Comparison of ENCODE assay signal across 9 cellular contexts in genomic region chr14:83300454-83301064, GRCh38.
DNase-seq lines count a peak whose midpoint lies in the region; ATAC-seq and TF ChIP-seq lines count a peak whose summit lies in the region.
"Had no signal": no experiment of that assay in that cellular context is flagged by ENCODE, and none has a peak within 500 bp of the region (broad histone marks: within the 10 kb centered on the region; RNA-seq: fewer than 3 reads in every experiment).

No MANE protein-coding gene starts in this region.

- CTCF ChIA-PET in PC-9 (lab: Charles Lee): interaction anchor here (0.6 kb wide), 1 partner anchor 60 kb away, joined by 4 read pairs; no protein-coding TSS in a partner anchor

- H3K9me3 Mint-ChIP-seq in activated CD4-positive, alpha-beta T cell treated with anti-CD3 and anti-CD28 coated beads, Interleukin-2, amount 10 ng/mL, durations not matched to agents 24 days and 14 days: no peaks in the 10 kb centered on the region
- H3K9me3 Mint-ChIP-seq: naive B cell had no signal

- peak; percentile 35 for DNase-seq in ELR (ENCODE audit: low read depth)
- no peak for DNase-seq in PC-9
- peak; percentile 20 for DNase-seq in fibroblast of the conjunctiva (ENCODE audit: low read depth)
- no peak for DNase-seq in spleen
- no peak for DNase-seq in activated CD4-positive, alpha-beta T cell treated with anti-CD3 and anti-CD28 coated beads, Interleukin-2, amount 10 ng/mL, durations not matched to agents 24 days and 14 days
- no peak for DNase-seq in stimulated activated CD4-positive, alpha-beta T cell treated with anti-CD3 and anti-CD28 coated beads, Interleukin-2, amount 100 ng/mL, for 24 hours
- DNase-seq: naive B cell had no signal

- no peaks in the 10 kb centered on the region for H3K79me2 ChIP-seq in PC-9 (ENCODE audit: low read depth)

- no peak overlapping the region for H2AFZ ChIP-seq in PC-9

- H3K36me3 ChIP-seq in PC-9 (ENCODE audit: low read depth): no peaks in the 10 kb centered on the region
- no peaks in the 10 kb centered on the region for H3K36me3 ChIP-seq in spleen

- no peaks in the 10 kb centered on the region for H3K27me3 Mint-ChIP-seq in activated CD4-positive, alpha-beta T cell treated with anti-CD3 and anti-CD28 coated beads, Interleukin-2, amount 10 ng/mL, durations not matched to agents 24 days and 14 days
- H3K27me3 Mint-ChIP-seq: naive B cell had no signal

- WGBS in spleen, 5 donors: 49 to 75% (median 67%) methylated on average over 1 of the region's 1 CpG

- no peak overlapping the region for H3K4me2 ChIP-seq in PC-9

- H3F3A ChIP-seq in PC-9 (ENCODE audit: insufficient read depth, low read depth): no peaks in the 10 kb centered on the region

- H4K20me1 ChIP-seq in PC-9 (ENCODE audit: insufficient read depth): no peaks in the 10 kb centered on the region

- H3K36me3 Mint-ChIP-seq in activated CD4-positive, alpha-beta T cell treated with anti-CD3 and anti-CD28 coated beads, Interleukin-2, amount 10 ng/mL, durations not matched to agents 24 days and 14 days (ENCODE audit: low read depth): no peaks in the 10 kb centered on the region
- H3K36me3 Mint-ChIP-seq: naive B cell had no signal

- no TSS peak for BruUV-seq in PC-9 (replicated peaks; lab: Mats Ljungman, UMichigan)

- no peak for TF ChIP-seq POLR2A in spleen (IDR thresholded peaks at IDR 0.05)

- no peaks in the 10 kb centered on the region for H3K9me2 ChIP-seq in PC-9 (ENCODE audit: insufficient read depth)

- ATAC-seq in HG03442 (IDR thresholded peaks at IDR 0.05; ENCODE audit: unreplicated experiment): peak; percentile 58
- ATAC-seq in HG03025 (IDR thresholded peaks at IDR 0.05; ENCODE audit: low FRiP score, unreplicated experiment): no peak

- H3K27ac ChIP-seq in PC-9 (no peak overlapping the region), spleen (no peak overlapping the region)

- intact Hi-C loops in PC-9 (cut with micrococcal nuclease; ENCODE audit: unreplicated experiment): no loop called here
- intact Hi-C loops in spleen (cut with DNase I; ENCODE audit: low total_unique reads): no loop called here
- intact Hi-C loops in activated CD4-positive, alpha-beta T cell treated with anti-CD3 and anti-CD28 coated beads, Interleukin-2, amount 10 ng/mL, durations not matched to agents 24 days and 14 days (cut with micrococcal nuclease): no loop called here

- no peaks in the 10 kb centered on the region for H3K4me1 ChIP-seq in PC-9 (replicated peaks; ENCODE audit: insufficient read depth)
- no peaks in the 10 kb centered on the region for H3K4me1 ChIP-seq in spleen

- no peaks in the 10 kb centered on the region for H3K27me3 ChIP-seq in PC-9 (ENCODE audit: insufficient read depth, low read depth)
- no peaks in the 10 kb centered on the region for H3K27me3 ChIP-seq in spleen (replicated peaks in 1 of 7)

- H3K4me1 Mint-ChIP-seq in activated CD4-positive, alpha-beta T cell treated with anti-CD3 and anti-CD28 coated beads, Interleukin-2, amount 10 ng/mL, durations not matched to agents 24 days and 14 days: no peaks in the 10 kb centered on the region
- H3K4me1 Mint-ChIP-seq: naive B cell had no signal

- POLR2A ChIA-PET in PC-9 (lab: Charles Lee; ENCODE audit: unreplicated experiment): no interaction called here

- H3K27ac Mint-ChIP-seq in activated CD4-positive, alpha-beta T cell treated with anti-CD3 and anti-CD28 coated beads, Interleukin-2, amount 10 ng/mL, durations not matched to agents 24 days and 14 days: no peak overlapping the region
- H3K27ac Mint-ChIP-seq: naive B cell had no signal

- TF ChIP-seq CTCF in PC-9 (conservative IDR thresholded peaks at IDR 0.05): peak; percentile 75
- TF ChIP-seq CTCF in spleen (IDR thresholded peaks at IDR 0.05 in 8 of 11, conservative IDR thresholded peaks at IDR 0.05 in 3 of 11): peak in 10 of 11 experiments; percentile 15 to 69 (median 58)

- no peak overlapping the region for H3K4me3 Mint-ChIP-seq in activated CD4-positive, alpha-beta T cell treated with anti-CD3 and anti-CD28 coated beads, Interleukin-2, amount 10 ng/mL, durations not matched to agents 24 days and 14 days
- H3K4me3 Mint-ChIP-seq: naive B cell had no signal

- H3K9me3 ChIP-seq in PC-9 (ENCODE audit: insufficient read depth, low read depth) (no peaks in the 10 kb centered on the region), spleen (no peaks in the 10 kb centered on the region)

- H3K4me3 ChIP-seq in PC-9: no peak overlapping the region
- no peak overlapping the region for H3K4me3 ChIP-seq in spleen

Comparison
In these comparisons a context has a peak if more than half of its experiments do, and no peak if none do; other contexts are left out.
1. DNase-seq: peak in ELR (single experiment) and fibroblast of the conjunctiva (single experiment); none in PC-9 (0 of 2), spleen (single experiment), activated CD4-positive, alpha-beta T cell treated with anti-CD3 and anti-CD28 coated beads, Interleukin-2, amount 10 ng/mL, durations not matched to agents 24 days and 14 days (single experiment) and stimulated activated CD4-positive, alpha-beta T cell treated with anti-CD3 and anti-CD28 coated beads, Interleukin-2, amount 100 ng/mL, for 24 hours (0 of 2).